10 cellular contexts compared by ENCODE assay signal in genomic region chr5:176532795-176533194, GRCh38. TPM values are rescaled to one million over a fixed set of nuclear protein-coding genes. Genes with fewer than 3 reads are reported as not detected.
DNase-seq lines count a peak whose midpoint lies in the region; ATAC-seq lines count a peak whose summit lies in the region.
"Had no signal": no experiment of that assay in that cellular context is flagged by ENCODE, and none has a peak within 500 bp of the region (broad histone marks: within the 10 kb centered on the region; RNA-seq: fewer than 3 reads in every experiment).

No MANE protein-coding gene starts in this region.

- H2BK120ac ChIP-seq in neuronal stem cell (ENCODE audit: low read depth, low read length): no peak overlapping the region

- H3K9me2 ChIP-seq in Karpas-422 (replicated peaks; ENCODE audit: insufficient read depth, low read length): no peaks in the 10 kb centered on the region

- peaks cover 67 to 80% (median 75%) of the 10 kb centered on the region in 10 experiments for H3K4me1 ChIP-seq in BLaER1 treated with 17β-estradiol and CSF1 and Interleukin-3, amounts not matched to agents 10 nM and 100 nM
- peaks cover 65% of the 10 kb centered on the region for H3K4me1 ChIP-seq in effector memory CD4-positive, alpha-beta T cell (ENCODE audit: control insufficient read depth, insufficient read depth, low read length, poor library complexity, severe bottlenecking)
- H3K4me1 ChIP-seq in neuronal stem cell (ENCODE audit: control insufficient read depth in 2 of 2, insufficient read depth in 1 of 2, low read depth in 1 of 2, low read length in 2 of 2): peaks cover 5 to 16% of the 10 kb centered on the region in 2 donors
- H3K4me1 ChIP-seq in Karpas-422 (ENCODE audit: low read length): peaks cover 33% of the 10 kb centered on the region

- no peak overlapping the region for H4K91ac ChIP-seq in neuronal stem cell (ENCODE audit: low read depth, low read length, poor library complexity)

- H3K27ac ChIP-seq in BLaER1 treated with 17β-estradiol and CSF1 and Interleukin-3, amounts not matched to agents 10 nM and 100 nM: peak overlapping the region; percentile 54 to 100 (median 100)
- H3K27ac ChIP-seq in KOPT-K1 (ENCODE audit: low read depth, low read length, poor library complexity, severe bottlenecking): peak overlapping the region; percentile 95
- peak overlapping the region; percentile 100 for H3K27ac ChIP-seq in effector memory CD4-positive, alpha-beta T cell (ENCODE audit: insufficient read depth, low read length, poor library complexity, severe bottlenecking)
- no peak overlapping the region for H3K27ac ChIP-seq in neuronal stem cell (replicated peaks; ENCODE audit: low read length)
- no peak overlapping the region for H3K27ac ChIP-seq in Karpas-422 (ENCODE audit: low read length)

- no peak overlapping the region for H2BK12ac ChIP-seq in neuronal stem cell (ENCODE audit: low read length)

- H3K4me3 ChIP-seq in BLaER1 treated with 17β-estradiol and CSF1 and Interleukin-3, amounts not matched to agents 10 nM and 100 nM: peak overlapping the region; percentile 76 to 95 (median 90)
- H3K4me3 ChIP-seq in effector memory CD4-positive, alpha-beta T cell (ENCODE audit: insufficient read depth, low read depth, low read length, poor library complexity, severe bottlenecking): peak overlapping the region; percentile 95
- H3K4me3 ChIP-seq in neuronal stem cell (ENCODE audit: low read length in 2 of 2) (no peak overlapping the region), Karpas-422 (ENCODE audit: low read length) (no peak overlapping the region)

- peak overlapping the region; percentile 96 to 100 (median 98) for H3K4me2 ChIP-seq in BLaER1 treated with 17β-estradiol and CSF1 and Interleukin-3, amounts not matched to agents 10 nM and 100 nM
- H3K4me2 ChIP-seq in neuronal stem cell (ENCODE audit: insufficient read depth, low read length, poor library complexity, severe bottlenecking) (no peak overlapping the region), Karpas-422 (ENCODE audit: low read depth, low read length, poor library complexity, severe bottlenecking) (no peak overlapping the region)

- peak overlapping the region; percentile 81 for H3K23ac ChIP-seq in neuronal stem cell (ENCODE audit: low read depth, low read length, poor library complexity)

- no peak overlapping the region for H4K8ac ChIP-seq in neuronal stem cell (ENCODE audit: low read depth, low read length)

- peaks cover 32% of the 10 kb centered on the region for H3K79me1 ChIP-seq in neuronal stem cell (ENCODE audit: low read depth, low read length)

- H3K18ac ChIP-seq in neuronal stem cell (ENCODE audit: low read length): no peak overlapping the region

- no peak for ATAC-seq in GM18519 (IDR thresholded peaks at IDR 0.05; ENCODE audit: low FRiP score, unreplicated experiment)

- no CpG with 5 or more reads among the region's 9 CpGs for WGBS in neuronal stem cell (ENCODE audit: extremely low coverage in 2 of 2, insufficient read length in 2 of 2, insufficient replicate concordance in 1 of 2), 2 donors

- H2BK5ac ChIP-seq in neuronal stem cell (ENCODE audit: low read length): no peak overlapping the region

- H3K14ac ChIP-seq in neuronal stem cell (ENCODE audit: low read length): no peak overlapping the region

- H3K27me3 ChIP-seq in BLaER1 treated with 17β-estradiol and CSF1 and Interleukin-3, amounts not matched to agents 10 nM and 100 nM: no peaks in the 10 kb centered on the region
- H3K27me3 ChIP-seq in effector memory CD4-positive, alpha-beta T cell (replicated peaks; ENCODE audit: control insufficient read depth, insufficient read depth, low read length, poor library complexity, severe bottlenecking): no peaks in the 10 kb centered on the region
- H3K27me3 ChIP-seq in neuronal stem cell (ENCODE audit: control insufficient read depth in 3 of 3, insufficient read depth in 3 of 3, low read depth in 1 of 3, low read length in 3 of 3): no peaks in the 10 kb centered on the region
- H3K27me3 ChIP-seq in Karpas-422 (ENCODE audit: low read length): no peaks in the 10 kb centered on the region

- H2AFZ ChIP-seq in neuronal stem cell (ENCODE audit: low read length): no peak overlapping the region
- no peak overlapping the region for H2AFZ ChIP-seq in Karpas-422 (ENCODE audit: low read length)

- peaks cover 55 to 73% (median 70%) of the 10 kb centered on the region in 11 experiments for H4K20me1 ChIP-seq in BLaER1 treated with 17β-estradiol and CSF1 and Interleukin-3, amounts not matched to agents 10 nM and 100 nM
- peaks cover 40% of the 10 kb centered on the region for H4K20me1 ChIP-seq in Karpas-422 (ENCODE audit: insufficient read depth, low read depth, low read length)

- no peak for DNase-seq in effector memory CD4-positive, alpha-beta T cell
- no peak for DNase-seq in neuronal stem cell (ENCODE audit: low spot score)
- no peak for DNase-seq in Karpas-422
- DNase-seq in NK-92 (lab: John Stamatoyannopoulos, UW; ENCODE audit: unreplicated experiment): no peak
- no peak for DNase-seq in AG08395 (ENCODE audit: low spot score)
- DNase-seq: effector CD8-positive, alpha-beta T cell; NCI-H524 treated with DMSO at 0.1 percent for 48 hours had no signal

- peak overlapping the region; percentile 65 to 100 (median 99) for H3K9ac ChIP-seq in BLaER1 treated with 17β-estradiol and CSF1 and Interleukin-3, amounts not matched to agents 10 nM and 100 nM
- H3K9ac ChIP-seq in neuronal stem cell (ENCODE audit: low read depth, low read length, poor library complexity): no peak overlapping the region
- H3K9ac ChIP-seq in Karpas-422 (ENCODE audit: low read length): no peak overlapping the region

- H3K36me3 ChIP-seq in BLaER1 treated with 17β-estradiol and CSF1 and Interleukin-3, amounts not matched to agents 10 nM and 100 nM: peaks cover 20 to 53% (median 39%) of the 10 kb centered on the region in 11 experiments
- H3K36me3 ChIP-seq in KOPT-K1 (ENCODE audit: insufficient read depth, low read length) (peaks cover 50% of the 10 kb centered on the region), neuronal stem cell (replicated peaks in 1 of 2; ENCODE audit: control insufficient read depth in 2 of 2, insufficient read depth in 2 of 2, low read length in 2 of 2) (peaks cover 40 to 66% of the 10 kb centered on the region in 2 donors), Karpas-422 (ENCODE audit: insufficient read depth, low read length) (peaks cover 35% of the 10 kb centered on the region)
- peaks cover 38% of the 10 kb centered on the region for H3K36me3 ChIP-seq in effector memory CD4-positive, alpha-beta T cell (ENCODE audit: control insufficient read depth, insufficient read depth, low read length)

- H3K4ac ChIP-seq in neuronal stem cell (ENCODE audit: low read length): no peak overlapping the region

- H3K9me3 ChIP-seq in BLaER1 treated with 17β-estradiol and CSF1 and Interleukin-3, amounts not matched to agents 10 nM and 100 nM (replicated peaks in 1 of 11): no peaks in the 10 kb centered on the region
- peaks cover 24% of the 10 kb centered on the region for H3K9me3 ChIP-seq in KOPT-K1 (ENCODE audit: insufficient read depth, low read length, poor library complexity, severe bottlenecking)
- no peaks in the 10 kb centered on the region for H3K9me3 ChIP-seq in effector memory CD4-positive, alpha-beta T cell (ENCODE audit: control insufficient read depth, low read length)
- H3K9me3 ChIP-seq in neuronal stem cell (replicated peaks in 1 of 2; ENCODE audit: control insufficient read depth in 2 of 2, insufficient read depth in 1 of 2, low read depth in 1 of 2, low read length in 2 of 2): no peaks in the 10 kb centered on the region
- no peaks in the 10 kb centered on the region for H3K9me3 ChIP-seq in Karpas-422 (ENCODE audit: low read length)

- no peak overlapping the region for H2AK5ac ChIP-seq in neuronal stem cell (ENCODE audit: low read depth, low read length)

- no peak overlapping the region for H2BK15ac ChIP-seq in neuronal stem cell (ENCODE audit: low read length)

- H3K79me2 ChIP-seq in Karpas-422 (ENCODE audit: low read length): peaks cover 44% of the 10 kb centered on the region

RNA-seq across cellular contexts. Expression of gene RNF44, which starts 4.4 kb away (rescaled TPM):
- polyA plus RNA-seq in neuronal stem cell (2013, experiment 1 of 2): 77.9 TPM
- 78.0 TPM for polyA plus RNA-seq in neuronal stem cell (2013, experiment 2 of 2)
- 33.1 and 55.8 TPM in 2 replicates for total RNA-seq in Karpas-422 (2014; rRNA removed; shearing (Covaris generic); ENCODE audit: low replicate concordance)

RNA-seq across cellular contexts. Expression of gene CDHR2, which starts 16.3 kb away (rescaled TPM):
- polyA plus RNA-seq in neuronal stem cell (2013, experiment 1 of 2): 0.01 TPM
- 0.01 TPM for polyA plus RNA-seq in neuronal stem cell (2013, experiment 2 of 2)
- total RNA-seq in Karpas-422 (2014; rRNA removed; shearing (Covaris generic); ENCODE audit: low replicate concordance): 0.04 and 0.07 TPM in 2 replicates

Comparison
In these comparisons a context has a peak if more than half of its experiments do, and no peak if none do; other contexts are left out.
1. H3K27ac ChIP-seq: peak in BLaER1 treated with 17β-estradiol and CSF1 and Interleukin-3, amounts not matched to agents 10 nM and 100 nM (11 of 11), KOPT-K1 (single experiment) and effector memory CD4-positive, alpha-beta T cell (single experiment); none in neuronal stem cell (single experiment) and Karpas-422 (single experiment).
2. H3K4me2 ChIP-seq: peak in BLaER1 treated with 17β-estradiol and CSF1 and Interleukin-3, amounts not matched to agents 10 nM and 100 nM (11 of 11); none in neuronal stem cell (single experiment) and Karpas-422 (single experiment).
3. H3K4me3 ChIP-seq: peak in BLaER1 treated with 17β-estradiol and CSF1 and Interleukin-3, amounts not matched to agents 10 nM and 100 nM (10 of 10) and effector memory CD4-positive, alpha-beta T cell (single experiment); none in neuronal stem cell (0 of 2) and Karpas-422 (single experiment).
4. H3K9ac ChIP-seq: peak in BLaER1 treated with 17β-estradiol and CSF1 and Interleukin-3, amounts not matched to agents 10 nM and 100 nM (11 of 11); none in neuronal stem cell (single experiment) and Karpas-422 (single experiment).